ENCODE assay signal across 9 cellular contexts in the genomic region with DNA sequence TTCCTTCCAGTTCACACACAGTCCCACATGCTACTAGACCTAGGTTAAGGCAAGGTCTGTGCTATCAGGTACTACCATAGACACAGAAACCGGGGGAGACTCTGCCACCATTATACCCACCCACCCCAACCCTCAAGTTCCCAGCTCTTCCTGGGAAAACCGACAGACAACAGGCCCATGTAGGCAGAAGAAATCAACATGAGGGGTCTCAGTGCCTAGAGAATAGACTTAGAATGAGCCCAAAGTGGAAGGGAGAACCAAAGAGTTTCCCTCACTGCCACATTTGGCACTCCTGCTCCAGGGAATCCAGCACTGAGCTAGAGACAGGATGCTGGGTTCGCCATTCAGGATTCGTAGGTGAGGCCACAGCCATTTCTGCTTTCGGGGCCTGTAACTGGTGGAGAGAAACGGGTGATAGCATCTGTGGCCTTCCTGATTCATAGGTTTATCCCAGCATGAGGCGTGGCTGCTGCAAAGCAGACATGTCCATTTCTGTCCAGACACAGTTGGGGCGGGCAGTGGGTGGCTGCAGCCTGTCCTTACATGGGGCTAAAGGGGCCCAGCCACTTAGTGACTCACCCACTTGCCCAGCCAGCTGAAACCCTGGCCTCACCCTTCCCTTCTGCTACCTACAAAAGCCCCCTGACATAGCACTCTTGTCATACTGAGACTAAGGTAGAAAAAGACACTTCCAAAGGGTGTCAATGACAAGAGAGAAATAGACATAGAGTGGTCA.
A peak's percentile ranks its signal among the peaks of the same experiment; 100 is the strongest.
DNase-seq lines count a peak whose midpoint lies in the region; ATAC-seq and TF ChIP-seq lines count a peak whose summit lies in the region.
"Had no signal": no experiment of that assay in that cellular context is flagged by ENCODE, and none has a peak within 500 bp of the region (broad histone marks: within the 10 kb centered on the region; RNA-seq: fewer than 3 reads in every experiment).

No MANE protein-coding gene starts in this region.

- H3K36me3 ChIP-seq in naive thymus-derived CD4-positive, alpha-beta T cell (ENCODE audit: control insufficient read depth in 2 of 3, insufficient read depth in 3 of 3, low read length in 3 of 3), result no peaks in the 10 kb centered on the region
- no peaks in the 10 kb centered on the region for H3K36me3 ChIP-seq in testis (ENCODE audit: low read depth, missing control alignments)

- H3K27me3 Mint-ChIP-seq in activated CD4-positive, alpha-beta T cell treated with anti-CD3 and anti-CD28 coated beads, Interleukin-2, amount 10 ng/mL, durations not matched to agents 7 days and 5 days, result no peaks in the 10 kb centered on the region
- peaks cover 0 to 2% (median 0%) of the 10 kb centered on the region in 5 donors for H3K27me3 Mint-ChIP-seq in naive thymus-derived CD4-positive, alpha-beta T cell

- peak overlapping the region; percentile 97 for H3K27ac Mint-ChIP-seq in activated CD4-positive, alpha-beta T cell treated with anti-CD3 and anti-CD28 coated beads, Interleukin-2, amount 10 ng/mL, durations not matched to agents 7 days and 5 days
- H3K27ac Mint-ChIP-seq in naive thymus-derived CD4-positive, alpha-beta T cell, result peak overlapping the region; percentile 37 to 99 (median 88)

- peak; percentile 42 for ATAC-seq in HG03442 (IDR thresholded peaks at IDR 0.05; ENCODE audit: unreplicated experiment)
- no peak for ATAC-seq in naive thymus-derived CD4-positive, alpha-beta T cell

- H3K4me1 ChIP-seq in naive thymus-derived CD4-positive, alpha-beta T cell (ENCODE audit: control insufficient read depth in 2 of 2, insufficient read depth in 2 of 2, low read length in 2 of 2), result peaks cover 52 to 58% of the 10 kb centered on the region in 2 donors
- peaks cover 49% of the 10 kb centered on the region for H3K4me1 ChIP-seq in testis

- H3K4me3 ChIP-seq in astrocyte of the spinal cord (ENCODE audit: low read depth, low read length), result no peak overlapping the region
- H3K4me3 ChIP-seq in naive thymus-derived CD4-positive, alpha-beta T cell (ENCODE audit: low read length), result no peak overlapping the region
- H3K4me3 ChIP-seq in testis, result no peak overlapping the region

- in situ Hi-C loops in astrocyte of the spinal cord (cut with HindIII; ENCODE audit: low sequenced_read_pairs), result no loop called here

- POLR2A ChIA-PET in activated CD4-positive, alpha-beta T cell treated with anti-CD3 and anti-CD28 coated beads, Interleukin-2, amount 10 ng/mL, durations not matched to agents 7 days and 5 days (lab: Charles Lee), result no interaction called here
- POLR2A ChIA-PET in naive thymus-derived CD4-positive, alpha-beta T cell (lab: Charles Lee), result interaction anchor here (2.1 to 7.4 kb wide), 2 partner anchors 70 to 81 kb away, joined by 7 to 76 read pairs; no protein-coding TSS in a partner anchor

- no peak for DNase-seq in activated CD4-positive, alpha-beta T cell treated with anti-CD3 and anti-CD28 coated beads, Interleukin-2, amount 10 ng/mL, durations not matched to agents 7 days and 5 days
- DNase-seq in activated CD4-positive, alpha-beta T cell treated with anti-CD3 and anti-CD28 coated beads for 1 hour, result no peak
- DNase-seq in astrocyte of the spinal cord (ENCODE audit: low read depth, low spot score) (peak; percentile 79), NCI-H2081 treated with DMSO at 0.1 percent for 48 hours (lab: John Stamatoyannopoulos, UW) (no peak), ecto neural progenitor cell (ENCODE audit: low spot score) (no peak), testis (no peak)
- DNase-seq in naive thymus-derived CD4-positive, alpha-beta T cell, result no peak
- DNase-seq: DND-41 had no signal

- CTCF ChIA-PET in activated CD4-positive, alpha-beta T cell treated with anti-CD3 and anti-CD28 coated beads, Interleukin-2, amount 10 ng/mL, durations not matched to agents 7 days and 5 days (lab: Charles Lee), result no interaction called here
- CTCF ChIA-PET in naive thymus-derived CD4-positive, alpha-beta T cell (lab: Charles Lee), result interaction anchor here (0.7 to 1.7 kb wide), 5 partner anchors 9 to 157 kb away, joined by 3 read pairs; no protein-coding TSS in a partner anchor

- no peak for TF ChIP-seq POLR2A in testis (IDR thresholded peaks at IDR 0.05)

- intact Hi-C loops in naive thymus-derived CD4-positive, alpha-beta T cell (cut with micrococcal nuclease), result loop anchor here in 1 of 2 donors (10.0 kb wide), 1 partner anchor 1294 kb away; a partner anchor contains a TSS
- intact Hi-C loops in testis (cut with DNase I; ENCODE audit: low total_unique reads), result no loop called here

- no peaks in the 10 kb centered on the region for H3K27me3 ChIP-seq in naive thymus-derived CD4-positive, alpha-beta T cell (ENCODE audit: control insufficient read depth in 2 of 2, insufficient read depth in 2 of 2, low read length in 2 of 2)
- no peaks in the 10 kb centered on the region for H3K27me3 ChIP-seq in testis

- H3K9me3 ChIP-seq in naive thymus-derived CD4-positive, alpha-beta T cell (ENCODE audit: control insufficient read depth in 2 of 3, low read length in 3 of 3), result no peaks in the 10 kb centered on the region
- H3K9me3 ChIP-seq in testis, result no peaks in the 10 kb centered on the region

- no peaks in the 10 kb centered on the region for H3K9me3 Mint-ChIP-seq in activated CD4-positive, alpha-beta T cell treated with anti-CD3 and anti-CD28 coated beads, Interleukin-2, amount 10 ng/mL, durations not matched to agents 7 days and 5 days
- peaks cover 0 to 6% (median 0%) of the 10 kb centered on the region in 11 donors for H3K9me3 Mint-ChIP-seq in naive thymus-derived CD4-positive, alpha-beta T cell

- WGBS in testis, 2 donors, result 87 to 89% methylated on average over 7 to 8 of the region's 8 CpGs

- TF ChIP-seq CTCF in astrocyte of the spinal cord (IDR thresholded peaks at IDR 0.05; ENCODE audit: low read depth, low read length) (no peak), testis (IDR thresholded peaks at IDR 0.05) (no peak)

- H3K4me3 Mint-ChIP-seq in activated CD4-positive, alpha-beta T cell treated with anti-CD3 and anti-CD28 coated beads, Interleukin-2, amount 10 ng/mL, durations not matched to agents 7 days and 5 days, result no peak overlapping the region
- H3K4me3 Mint-ChIP-seq in naive thymus-derived CD4-positive, alpha-beta T cell, result peak overlapping the region in 3 of 10 donors; percentile 12 to 55 (median 29)

- peak overlapping the region; percentile 27 for H3K27ac ChIP-seq in naive thymus-derived CD4-positive, alpha-beta T cell (ENCODE audit: low read depth, low read length)
- no peak overlapping the region for H3K27ac ChIP-seq in testis

- peaks cover 90% of the 10 kb centered on the region for H3K4me1 Mint-ChIP-seq in activated CD4-positive, alpha-beta T cell treated with anti-CD3 and anti-CD28 coated beads, Interleukin-2, amount 10 ng/mL, durations not matched to agents 7 days and 5 days
- H3K4me1 Mint-ChIP-seq in naive thymus-derived CD4-positive, alpha-beta T cell, result peaks cover 46 to 91% (median 89%) of the 10 kb centered on the region in 7 donors

- H3K36me3 Mint-ChIP-seq in activated CD4-positive, alpha-beta T cell treated with anti-CD3 and anti-CD28 coated beads, Interleukin-2, amount 10 ng/mL, durations not matched to agents 7 days and 5 days (ENCODE audit: low read depth), result peaks cover 4% of the 10 kb centered on the region
- peaks cover 0 to 4% (median 0%) of the 10 kb centered on the region in 5 donors for H3K36me3 Mint-ChIP-seq in naive thymus-derived CD4-positive, alpha-beta T cell
